ENCODE assay signal across 1 cellular context in genomic region chr5:95022967-95023695, GRCh38.
TF ChIP-seq lines count a peak whose summit lies in the region.

No MANE protein-coding gene starts in this region.

TF ChIP-seq in WTC11, 78 proteins besides CTCF, POLR2A, EP300 and RAD21 (continued from another document):
- no peak for TF ChIP-seq ZNF532 (CRISPR knock-in tag; IDR thresholded peaks at IDR 0.05; ENCODE audit: borderline replicate concordance)
- TF ChIP-seq ATF6 (CRISPR knock-in tag; IDR thresholded peaks at IDR 0.05): no peak
- TF ChIP-seq SMAD4 (CRISPR knock-in tag; IDR thresholded peaks at IDR 0.05): no peak
- no peak for TF ChIP-seq NR3C1 (CRISPR knock-in tag; conservative IDR thresholded peaks at IDR 0.05; ENCODE audit: low read depth)
- TF ChIP-seq IRF2 (CRISPR knock-in tag; IDR thresholded peaks at IDR 0.05; ENCODE audit: borderline replicate concordance, low read depth): no peak
- TF ChIP-seq ZNF121 (CRISPR knock-in tag; IDR thresholded peaks at IDR 0.05): no peak
- TF ChIP-seq SOX15 (CRISPR knock-in tag; IDR thresholded peaks at IDR 0.05): no peak
- TF ChIP-seq ZNF263 (CRISPR knock-in tag; IDR thresholded peaks at IDR 0.05; ENCODE audit: low read depth): no peak
- TF ChIP-seq ATF2 (CRISPR knock-in tag; IDR thresholded peaks at IDR 0.05; ENCODE audit: borderline replicate concordance, low read depth): no peak
- TF ChIP-seq FOXP4 (CRISPR knock-in tag; IDR thresholded peaks at IDR 0.05): no peak
